In genomic region chr12:49892084-49892731, GRCh38 we compare ENCODE assay signal across 20 cellular contexts. TPM values are rescaled to one million over a fixed set of nuclear protein-coding genes. Genes with fewer than 3 reads are reported as not detected.
DNase-seq lines count a peak whose midpoint lies in the region; ATAC-seq, FAIRE-seq and TF ChIP-seq lines count a peak whose summit lies in the region.
"Had no signal": no experiment of that assay in that cellular context is flagged by ENCODE, and none has a peak within 500 bp of the region (broad histone marks: within the 10 kb centered on the region; RNA-seq: fewer than 3 reads in every experiment).

No MANE protein-coding gene starts in this region.

- 1% methylated on average over 10 of the region's 10 CpGs for WGBS in K562 (ENCODE audit: insufficient coverage, low coverage, missing lambda C conversion rate)

- no peaks in the 10 kb centered on the region for H3K79me2 ChIP-seq in K562 (ENCODE audit: control insufficient read depth, insufficient read depth, low read length)

- intact Hi-C loops in left cardiac atrium (cut with DNase I), result no loop called here
- intact Hi-C loops in K562 (cut with micrococcal nuclease), result no loop called here

- H3K36me3 ChIP-seq in right atrium auricular region, result no peaks in the 10 kb centered on the region
- no peaks in the 10 kb centered on the region for H3K36me3 ChIP-seq in K562 (ENCODE audit: control insufficient read depth, insufficient read depth, low read length)
- H3K36me3 ChIP-seq: MG63, Peyer's patch, SJCRH30 had no signal

- no peak for TF ChIP-seq POLR2A in K562 (conservative IDR thresholded peaks at IDR 0.05)

- TF ChIP-seq CTCF in right atrium auricular region (IDR thresholded peaks at IDR 0.05) (no peak), K562 (IDR thresholded peaks at IDR 0.05 in 2 of 3, conservative IDR thresholded peaks at IDR 0.05 in 1 of 3; ENCODE audit: insufficient read depth in 2 of 3, low read depth in 1 of 3, low read length in 3 of 3) (no peak)

- peaks cover 11% of the 10 kb centered on the region; the same call in 1 of the 2 replicates for H4K20me1 ChIP-seq in K562 (replicated peaks; ENCODE audit: control insufficient read depth, insufficient read depth, low read length)

- FAIRE-seq in K562 (lab: Jason Lieb, UNC), result peak; percentile 78
- FAIRE-seq: A204.1, H54 had no signal

- DNase-seq in left cardiac atrium (peak; percentile 4), right atrium auricular region (ENCODE audit: low spot score) (no peak), K562 (ENCODE audit: extremely low read depth in 1 of 4, low spot score in 3 of 4) (peak; percentile 39 to 58 (median 53)), left kidney (ENCODE audit: low read depth, low spot score) (peak; percentile 74), amygdala (lab: John Stamatoyannopoulos, UW) (no peak), NCI-H510A (lab: John Stamatoyannopoulos, UW) (no peak)
- DNase-seq in stimulated activated naive CD4-positive, alpha-beta T cell (lab: John Stamatoyannopoulos, UW), result no peak
- DNase-seq: DMS53, MG63, NCI-H1436 treated with DMSO at 0.1 percent for 48 hours, NCI-H1930, NCI-H748 treated with DMSO at 0.1 percent for 48 hours, SJCRH30 had no signal

- H3K9me3 ChIP-seq in right atrium auricular region, result no peaks in the 10 kb centered on the region
- no peaks in the 10 kb centered on the region for H3K9me3 ChIP-seq in K562 (replicated peaks; ENCODE audit: control insufficient read depth, insufficient read depth, low read depth, low read length)
- H3K9me3 ChIP-seq: MG63, Peyer's patch, SJCRH30 had no signal

- H3K4me1 ChIP-seq in right atrium auricular region (no peaks in the 10 kb centered on the region), K562 (replicated peaks in 1 of 2; ENCODE audit: control insufficient read depth in 2 of 2, insufficient read depth in 2 of 2, low read length in 2 of 2) (peaks cover 11 to 38% of the 10 kb centered on the region in 2 experiments; a peak in 4 of 5 replicates)
- H3K4me1 ChIP-seq: Peyer's patch, SJCRH30 had no signal

- POLR2A ChIA-PET in K562 (lab: Yijun Ruan, JAX), result interaction anchor here (0.6 to 1.2 kb wide), 2 partner anchors 9 to 33 kb away, joined by 3 to 4 read pairs; no protein-coding TSS in a partner anchor

- no peak for TF ChIP-seq RAD21 in K562 (CRISPR knock-in tag; conservative IDR thresholded peaks at IDR 0.05 in 1 of 2, IDR thresholded peaks at IDR 0.05 in 1 of 2)

- peak overlapping the region; percentile 54 for H3K4me2 ChIP-seq in K562 (ENCODE audit: insufficient read depth, low read length)

- H3K27ac ChIP-seq in right atrium auricular region (no peak overlapping the region), K562 (ENCODE audit: extremely low read depth, low read depth, low read length) (no peak overlapping the region)
- H3K27ac ChIP-seq: C4-2B, Peyer's patch, SJCRH30 had no signal

- in situ Hi-C loops in K562 (cut with MboI), result no loop called here

- peak; percentile 55; the same call in 1 of the 2 replicates for TF ChIP-seq EP300 in K562 (IDR thresholded peaks at IDR 0.05; ENCODE audit: low read length)

- H3K27me3 ChIP-seq in right atrium auricular region (no peaks in the 10 kb centered on the region), K562 (ENCODE audit: control insufficient read depth in 2 of 2, insufficient read depth in 2 of 2, low read length in 2 of 2) (peaks cover 9 to 17% of the 10 kb centered on the region in 2 experiments; a peak in 4 of 5 replicates)
- H3K27me3 ChIP-seq: MG63, Peyer's patch had no signal

- H3K4me3 ChIP-seq in right atrium auricular region, result no peak overlapping the region
- no peak overlapping the region for H3K4me3 ChIP-seq in K562
- H3K4me3 ChIP-seq: MG63, Peyer's patch, SJCRH30 had no signal

- ATAC-seq in left cardiac atrium, result no peak
- peak; percentile 57 for ATAC-seq in K562
- ATAC-seq in HG03457 (IDR thresholded peaks at IDR 0.05; ENCODE audit: unreplicated experiment), result no peak

- no peaks in the 10 kb centered on the region for H3K9me1 ChIP-seq in K562 (ENCODE audit: control insufficient read depth, insufficient read depth, low read length)

- no TSS peak for BruUV-seq in K562 (replicated peaks; lab: Mats Ljungman, UMichigan)

- no peak overlapping the region for H2AFZ ChIP-seq in K562 (ENCODE audit: low read depth, low read length)

- H3K9ac ChIP-seq in K562 (ENCODE audit: insufficient read depth in 1 of 2, low read depth in 2 of 2, low read length in 2 of 2), result no peak overlapping the region

- CTCF ChIA-PET in K562 (lab: Yijun Ruan, JAX; ENCODE audit: low intra/inter-chr PET ratio), result no interaction called here

TF ChIP-seq in K562, 482 proteins besides CTCF, POLR2A, EP300 and RAD21 (continues in another document):
- TF ChIP-seq NR0B1 (IDR thresholded peaks at IDR 0.05; ENCODE audit: partially characterized antibody), result no peak
- 0 out of 2 replicates have a peak, but pooled peaks have one; percentile 21 for TF ChIP-seq NFIC (IDR thresholded peaks at IDR 0.05)

RNA-seq across cellular contexts. Expression of gene FAIM2, which starts 11.5 kb away (rescaled TPM):
- total RNA-seq in left cardiac atrium, result 10 to 100 TPM in 1 of 2 donors, 1 to 10 TPM in 1; 6.4 to 25.9 TPM
- total RNA-seq in right atrium auricular region, result 1 to 10 TPM; 4.6 to 9.8 TPM
- total RNA-seq in K562 (2011; cell fraction: chromatin; rRNA removed; ENCODE audit: low replicate concordance), result not detected in 2 replicates
- not detected in 2 replicates for total RNA-seq in K562 (2011; cell fraction: nucleolus; rRNA removed)
- total RNA-seq in K562 (2011; cell fraction: nucleoplasm; rRNA removed), result 0.15 TPM in 1 of 2 replicates, not detected in the other
- total RNA-seq in K562 (2014; rRNA removed), result not detected in 2 replicates
- total RNA-seq in K562 (2014; rRNA removed; fragmentation: Illumina TruSeq; extraction: Trizol), result not detected in 2 replicates
- not detected in 2 replicates for total RNA-seq in K562 (2015; rRNA removed; fragmentation: Illumina TruSeq; extraction: Trizol)
- total RNA-seq in K562 (2021), result not detected in 2 replicates
- not detected in 2 replicates for polyA plus RNA-seq in K562 (2011; rRNA removed)
- 0.07 and 0.76 TPM in 2 replicates for polyA plus RNA-seq in K562 (2011; cell fraction: cytosol; rRNA removed)
- polyA plus RNA-seq in K562 (2011; cell fraction: nucleus; rRNA removed), result not detected in 2 replicates
- polyA plus RNA-seq in K562 (2012), result 0.09 and 0.17 TPM in 2 replicates
- not detected in 2 replicates for polyA plus RNA-seq in K562 (2014; fragmentation: Illumina TruSeq; extraction: Trizol)
- under 1 TPM in 1 of 2 experiments, not detected in 1; 0.10 TPM for polyA plus RNA-seq in K562 (2014; fragmentation: Nextera tagmentation; extraction: Ambion mirVana)
- 0.01 TPM in 1 of 2 replicates, not detected in the other for polyA plus RNA-seq in K562 (2014; rRNA removed)
- polyA minus RNA-seq in K562 (2011; rRNA and poly(A)+ RNA removed), result not detected in 2 replicates
- polyA minus RNA-seq in K562 (2011; cell fraction: cytosol; rRNA and poly(A)+ RNA removed), result not detected in 2 replicates
- not detected in 2 replicates for polyA minus RNA-seq in K562 (2011; cell fraction: nucleus; rRNA and poly(A)+ RNA removed)

RNA-seq across cellular contexts. Expression of gene BCDIN3D, which starts 49.3 kb away (rescaled TPM):
- total RNA-seq in left cardiac atrium, result 1 to 10 TPM; 2.9 to 4.0 TPM
- total RNA-seq in right atrium auricular region, result 1 to 10 TPM; 1.8 to 2.0 TPM
- total RNA-seq in K562 (2011; cell fraction: chromatin; rRNA removed; ENCODE audit: low replicate concordance), result 6.1 and 8.1 TPM in 2 replicates
- 10.5 and 11.7 TPM in 2 replicates for total RNA-seq in K562 (2011; cell fraction: nucleolus; rRNA removed)
- total RNA-seq in K562 (2011; cell fraction: nucleoplasm; rRNA removed), result 9.2 and 11.8 TPM in 2 replicates
- total RNA-seq in K562 (2014; rRNA removed), result 3.7 and 4.3 TPM in 2 replicates
- 4.4 and 4.6 TPM in 2 replicates for total RNA-seq in K562 (2014; rRNA removed; fragmentation: Illumina TruSeq; extraction: Trizol)
- total RNA-seq in K562 (2015; rRNA removed; fragmentation: Illumina TruSeq; extraction: Trizol), result 4.9 TPM in 2 replicates
- 5.1 and 5.6 TPM in 2 replicates for total RNA-seq in K562 (2021)
- 3.7 and 5.6 TPM in 2 replicates for polyA plus RNA-seq in K562 (2011; rRNA removed)
- 3.5 and 4.3 TPM in 2 replicates for polyA plus RNA-seq in K562 (2011; cell fraction: cytosol; rRNA removed)
- polyA plus RNA-seq in K562 (2011; cell fraction: nucleus; rRNA removed), result 2.3 and 3.5 TPM in 2 replicates
- polyA plus RNA-seq in K562 (2012), result 4.0 and 5.4 TPM in 2 replicates
- polyA plus RNA-seq in K562 (2014; fragmentation: Illumina TruSeq; extraction: Trizol), result 5.1 and 5.9 TPM in 2 replicates
- polyA plus RNA-seq in K562 (2014; fragmentation: Nextera tagmentation; extraction: Ambion mirVana), result 1 to 10 TPM; 6.3 to 6.9 TPM
- polyA plus RNA-seq in K562 (2014; rRNA removed), result 5.2 and 5.8 TPM in 2 replicates
- polyA minus RNA-seq in K562 (2011; rRNA and poly(A)+ RNA removed), result 4.7 and 5.3 TPM in 2 replicates
- 1.1 and 1.9 TPM in 2 replicates for polyA minus RNA-seq in K562 (2011; cell fraction: cytosol; rRNA and poly(A)+ RNA removed)
- polyA minus RNA-seq in K562 (2011; cell fraction: nucleus; rRNA and poly(A)+ RNA removed), result 2.7 and 4.7 TPM in 2 replicates

RNA-seq across cellular contexts. Expression of gene AQP2, which starts 58.3 kb away (rescaled TPM):
- total RNA-seq in left cardiac atrium, result under 1 TPM; 0.09 to 0.24 TPM
- under 1 TPM in 1 of 2 donors, not detected in 1; 0.83 TPM for total RNA-seq in right atrium auricular region
- total RNA-seq in K562 (2011; cell fraction: chromatin; rRNA removed; ENCODE audit: low replicate concordance), result not detected in 2 replicates
- total RNA-seq in K562 (2011; cell fraction: nucleolus; rRNA removed), result not detected in 2 replicates
- not detected in 2 replicates for total RNA-seq in K562 (2011; cell fraction: nucleoplasm; rRNA removed)
- not detected in 2 replicates for total RNA-seq in K562 (2014; rRNA removed)
- total RNA-seq in K562 (2014; rRNA removed; fragmentation: Illumina TruSeq; extraction: Trizol), result not detected in 2 replicates
- total RNA-seq in K562 (2015; rRNA removed; fragmentation: Illumina TruSeq; extraction: Trizol), result not detected in 2 replicates
- not detected in 2 replicates for total RNA-seq in K562 (2021)
- polyA plus RNA-seq in K562 (2011; rRNA removed), result not detected in 2 replicates
- polyA plus RNA-seq in K562 (2011; cell fraction: cytosol; rRNA removed), result not detected in 2 replicates
- not detected in 2 replicates for polyA plus RNA-seq in K562 (2011; cell fraction: nucleus; rRNA removed)
- not detected in 2 replicates for polyA plus RNA-seq in K562 (2012)
- polyA plus RNA-seq in K562 (2014; fragmentation: Illumina TruSeq; extraction: Trizol), result not detected in 2 replicates
- not detected for polyA plus RNA-seq in K562 (2014; fragmentation: Nextera tagmentation; extraction: Ambion mirVana)
- not detected in 2 replicates for polyA plus RNA-seq in K562 (2014; rRNA removed)
- polyA minus RNA-seq in K562 (2011; rRNA and poly(A)+ RNA removed), result not detected in 2 replicates
- not detected in 2 replicates for polyA minus RNA-seq in K562 (2011; cell fraction: cytosol; rRNA and poly(A)+ RNA removed)
- not detected in 2 replicates for polyA minus RNA-seq in K562 (2011; cell fraction: nucleus; rRNA and poly(A)+ RNA removed)
- total RNA-seq: LHCN-M2, NCI-H460, Peyer's patch, SJCRH30 had no signal

Comparison
In these comparisons a context has a peak if more than half of its experiments do, and no peak if none do; other contexts are left out.
1. DNase-seq: peak in left cardiac atrium (single experiment), K562 (4 of 4) and left kidney (single experiment); none in right atrium auricular region (single experiment), stimulated activated naive CD4-positive, alpha-beta T cell (0 of 6), amygdala (0 of 56) and NCI-H510A (single experiment).
2. RNA of gene FAIM2, which starts 11.5 kb away (total RNA-seq): 6.4 to 25.9 TPM in left cardiac atrium and 4.6 to 9.8 TPM in right atrium auricular region; 0.15 TPM in K562; every median in the first group is over 4 times any median in the second.